ENCODE assay signal across 2 cellular contexts in the genomic region with DNA sequence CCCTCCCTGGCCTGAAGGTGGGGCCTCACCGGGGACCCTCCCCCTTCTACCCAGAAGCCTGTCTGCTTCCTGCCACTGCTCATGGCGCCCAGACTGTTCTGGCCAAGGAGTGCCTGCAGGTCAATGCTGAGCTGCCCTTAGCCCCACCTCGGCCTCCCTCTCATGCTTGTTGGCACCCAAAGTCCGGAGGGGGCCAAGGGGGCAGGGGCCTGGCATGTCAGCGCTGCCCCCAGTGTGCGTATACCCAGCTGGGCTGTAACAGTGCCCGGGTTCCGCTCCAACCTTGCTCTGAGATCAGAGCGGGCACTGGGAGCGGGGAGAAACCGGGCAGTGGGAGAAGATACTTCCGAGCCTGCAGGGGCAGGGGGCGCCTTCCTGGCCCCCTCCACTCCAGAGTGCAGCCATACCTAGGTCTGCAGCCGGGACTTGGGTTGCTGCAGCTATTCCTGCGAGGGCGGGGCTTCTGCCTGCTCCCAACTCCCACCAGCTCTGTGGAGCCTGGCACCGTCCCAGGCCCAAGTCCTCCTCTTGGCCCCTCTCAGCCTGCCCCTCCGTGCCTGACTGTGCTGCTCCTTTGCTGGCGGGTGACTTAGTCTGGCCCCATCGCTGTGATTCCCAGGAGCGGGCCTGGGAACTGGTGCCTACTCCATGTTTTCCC.
TF ChIP-seq lines count a peak whose summit lies in the region.

No MANE protein-coding gene starts in this region.

TF ChIP-seq in GM23338, 12 proteins besides CTCF, POLR2A, EP300 and RAD21:
- TF ChIP-seq STAT1 (IDR thresholded peaks at IDR 0.05; ENCODE audit: unreplicated experiment) (no peak), NANOG (IDR thresholded peaks at IDR 0.05; ENCODE audit: borderline replicate concordance) (no peak), ZNF331 (CRISPR knock-in tag; IDR thresholded peaks at IDR 0.05; ENCODE audit: low read depth) (no peak)
- TF ChIP-seq, protein P1, sequence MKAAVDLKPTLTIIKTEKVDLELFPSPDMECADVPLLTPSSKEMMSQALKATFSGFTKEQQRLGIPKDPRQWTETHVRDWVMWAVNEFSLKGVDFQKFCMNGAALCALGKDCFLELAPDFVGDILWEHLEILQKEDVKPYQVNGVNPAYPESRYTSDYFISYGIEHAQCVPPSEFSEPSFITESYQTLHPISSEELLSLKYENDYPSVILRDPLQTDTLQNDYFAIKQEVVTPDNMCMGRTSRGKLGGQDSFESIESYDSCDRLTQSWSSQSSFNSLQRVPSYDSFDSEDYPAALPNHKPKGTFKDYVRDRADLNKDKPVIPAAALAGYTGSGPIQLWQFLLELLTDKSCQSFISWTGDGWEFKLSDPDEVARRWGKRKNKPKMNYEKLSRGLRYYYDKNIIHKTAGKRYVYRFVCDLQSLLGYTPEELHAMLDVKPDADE (IDR thresholded peaks at IDR 0.05), result no peak

TF ChIP-seq in K562, 482 proteins besides CTCF, POLR2A, EP300 and RAD21:
- TF ChIP-seq FOSL1 (tag; conservative IDR thresholded peaks at IDR 0.05) (no peak), HCFC1 (IDR thresholded peaks at IDR 0.05; ENCODE audit: low read depth, low read length) (no peak), ZNF668 (CRISPR knock-in tag; IDR thresholded peaks at IDR 0.05) (no peak), POLR2G (IDR thresholded peaks at IDR 0.05; ENCODE audit: low read depth, low read length) (peak; percentile 48; the same call in 1 of the 2 replicates)
